34 cellular contexts compared by ENCODE assay signal in genomic region chr1:113648478-113648877, GRCh38.
"Had no signal": no experiment of that assay in that cellular context is flagged by ENCODE, and none has a peak within 500 bp of the region (broad histone marks: within the 10 kb centered on the region; RNA-seq: fewer than 3 reads in every experiment).

No MANE protein-coding gene starts in this region.

- ATAC-seq: activated naive CD4-positive, alpha-beta T cell treated with anti-CD3 and anti-CD28 coated beads, Interleukin-2, amount 50 U/mL, for 72 hours; activated naive CD8-positive, alpha-beta T cell treated with anti-CD3 and anti-CD28 coated beads, Interleukin-2, amount 50 U/mL, for 24 hours; activated T-cell treated with anti-CD3 and anti-CD28 coated beads, Interleukin-2, amount 50 U/mL, for 4 hours; activated T-cell treated with anti-CD3 and anti-CD28 coated beads, Interleukin-2, amount 50 U/mL, for 72 hours; activated T-helper 17 cell treated with anti-CD3 and anti-CD28 coated beads, Interleukin-2, amount 50 U/mL, for 72 hours; body of pancreas had no signal

- H3K4me3 ChIP-seq: adrenal gland, ascending aorta, body of pancreas, breast epithelium, cardiac muscle cell had no signal

- FAIRE-seq: astrocyte, bronchial epithelial cell had no signal

- H3K36me3 ChIP-seq: adrenal gland, brain microvascular endothelial cell, breast epithelium had no signal

- H3K4me1 ChIP-seq: adrenal gland, ascending aorta, body of pancreas, breast epithelium had no signal

- H3K9me3 ChIP-seq: adrenal gland, ascending aorta, body of pancreas, breast epithelium had no signal

- DNase-seq: activated effector memory CD4-positive, alpha-beta T cell treated with anti-CD3 and anti-CD28 coated beads, Interleukin-2, amount 50 U/mL, for 16 hours; activated effector memory CD4-positive, alpha-beta T cell treated with Interleukin-2 at 50 U/mL for 16 hours; activated gamma-delta T cell; activated gamma-delta T cell treated with Interleukin-2 at 50 U/mL for 16 hours; activated naive CD4-positive, alpha-beta T cell; activated naive CD4-positive, alpha-beta T cell treated with anti-CD3 and anti-CD28 coated beads for 36 hours; activated naive CD4-positive, alpha-beta T cell treated with anti-CD3 and anti-CD28 coated beads, Interleukin-2, amount 10 ng/mL, durations not matched to agents 7 days and 5 days; activated naive CD4-positive, alpha-beta T cell treated with anti-CD3 and anti-CD28 coated beads, Interleukin-2, amount 50 U/mL, for 16 hours; activated naive CD4-positive, alpha-beta T cell treated with Interleukin-2 at 50 U/mL for 16 hours; activated naive CD8-positive, alpha-beta T cell treated with anti-CD3 and anti-CD28 coated beads for 36 hours; activated naive CD8-positive, alpha-beta T cell treated with anti-CD3 and anti-CD28 coated beads, Interleukin-2, amount 10 ng/mL, durations not matched to agents 7 days and 5 days; activated naive CD8-positive, alpha-beta T cell treated with anti-CD3 and anti-CD28 coated beads, Interleukin-2, amount 50 U/mL, for 24 hours; activated T-cell treated with anti-CD3 and anti-CD28 coated beads, Interleukin-2, amount 50 U/mL, for 1 hour; activated T-cell treated with anti-CD3 and anti-CD28 coated beads, Interleukin-2, amount 50 U/mL, for 24 hours; activated T-cell treated with anti-CD3 and anti-CD28 coated beads, Interleukin-2, amount 50 U/mL, for 4 hours; activated T-cell treated with anti-CD3 and anti-CD28 coated beads, Interleukin-2, amount 50 U/mL, for 48 hours; activated T-cell treated with anti-CD3 and anti-CD28 coated beads, Interleukin-2, amount 50 U/mL, for 72 hours; adrenal gland; amniotic stem cell; amygdala; anterior cingulate cortex; aorta; body of pancreas; brain microvascular endothelial cell; caudate nucleus; central memory CD4-positive, alpha-beta T cell; cerebellar nuclear complex had no signal

- H3K27me3 ChIP-seq: adrenal gland, ascending aorta, body of pancreas, brain microvascular endothelial cell, breast epithelium, cardiac muscle cell had no signal

- H3K27ac ChIP-seq: adrenal gland, ascending aorta, body of pancreas, brain microvascular endothelial cell, breast epithelium, cardiac muscle cell had no signal
